Comparison of ENCODE assay signal across 22 cellular contexts in the genomic region with DNA sequence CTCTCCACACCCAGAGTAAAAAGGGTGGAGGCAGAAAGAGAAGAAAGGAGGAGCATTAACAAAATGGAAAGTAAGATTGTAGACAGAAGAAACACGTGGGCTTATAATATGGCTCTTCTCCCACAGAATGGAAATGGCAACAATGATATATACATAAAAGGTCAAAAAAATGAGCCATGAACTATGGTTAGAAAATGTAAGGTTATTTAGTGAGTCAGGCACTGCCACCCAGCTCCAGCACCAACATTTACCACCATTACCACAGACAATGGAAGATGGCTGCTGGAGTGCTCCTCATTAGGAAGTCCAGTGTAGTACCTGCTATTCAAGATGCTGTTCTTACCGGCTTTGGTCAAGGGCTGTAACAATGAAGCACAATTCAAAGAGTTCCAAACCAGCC.
DNase-seq lines count a peak whose midpoint lies in the region; ATAC-seq and TF ChIP-seq lines count a peak whose summit lies in the region.
"Had no signal": no experiment of that assay in that cellular context is flagged by ENCODE, and none has a peak within 500 bp of the region (broad histone marks: within the 10 kb centered on the region; RNA-seq: fewer than 3 reads in every experiment).

No MANE protein-coding gene starts in this region.

- H3K9me3 Mint-ChIP-seq in activated CD4-positive, alpha-beta T cell treated with anti-CD3 and anti-CD28 coated beads for 36 hours (ENCODE audit: low read depth) = peaks cover 20% of the 10 kb centered on the region
- peaks cover 9 to 16% (median 14%) of the 10 kb centered on the region in 5 donors for H3K9me3 Mint-ChIP-seq in CD8-positive, alpha-beta memory T cell
- H3K9me3 Mint-ChIP-seq in activated T-helper 2 cell treated with anti-CD3 and anti-CD28 coated beads, Interferon-gamma antibody, Interleukin-2, Interleukin-4, amounts not matched to agents 10 μg/mL and 5 μg/mL and 100 μg/mL, durations not matched to agents 14 hours and 24 hours and 36 hours = peaks cover 28% of the 10 kb centered on the region
- H3K9me3 Mint-ChIP-seq in natural killer cell treated with Interleukin-12 subunit alpha and Interleukin-12 subunit beta and Interleukin-15 and Interleukin-18, amount 100 ng/mL, for 72 hours = peaks cover 10% of the 10 kb centered on the region
- H3K9me3 Mint-ChIP-seq in chondrocyte (ENCODE audit: low read depth) = peaks cover 20% of the 10 kb centered on the region

- peak; percentile 67 for ATAC-seq in activated CD4-positive, alpha-beta T cell treated with anti-CD3 and anti-CD28 coated beads for 36 hours
- no peak for ATAC-seq in natural killer cell treated with Interleukin-12 subunit alpha and Interleukin-12 subunit beta and Interleukin-15 and Interleukin-18, amount 100 ng/mL, for 72 hours
- ATAC-seq in HG02870 (IDR thresholded peaks at IDR 0.05; ENCODE audit: unreplicated experiment) = no peak
- ATAC-seq: HCT116, HepG2 had no signal

- no peak for TF ChIP-seq CTCF in chondrocyte (IDR thresholded peaks at IDR 0.05)

- H3K36me3 Mint-ChIP-seq in activated CD4-positive, alpha-beta T cell treated with anti-CD3 and anti-CD28 coated beads for 36 hours (ENCODE audit: low read depth) = peaks cover 13% of the 10 kb centered on the region
- peaks cover 6 to 17% (median 7%) of the 10 kb centered on the region in 3 donors for H3K36me3 Mint-ChIP-seq in CD8-positive, alpha-beta memory T cell
- H3K36me3 Mint-ChIP-seq in activated T-helper 2 cell treated with anti-CD3 and anti-CD28 coated beads, Interferon-gamma antibody, Interleukin-2, Interleukin-4, amounts not matched to agents 10 μg/mL and 5 μg/mL and 100 μg/mL, durations not matched to agents 14 hours and 24 hours and 36 hours (ENCODE audit: low read depth) = peaks cover 45% of the 10 kb centered on the region
- H3K36me3 Mint-ChIP-seq in natural killer cell treated with Interleukin-12 subunit alpha and Interleukin-12 subunit beta and Interleukin-15 and Interleukin-18, amount 100 ng/mL, for 72 hours = peaks cover 19% of the 10 kb centered on the region
- H3K36me3 Mint-ChIP-seq in chondrocyte (ENCODE audit: low read depth) = peaks cover 12% of the 10 kb centered on the region

- peaks cover 9% of the 10 kb centered on the region for H3K4me1 ChIP-seq in CD8-positive, alpha-beta memory T cell (ENCODE audit: insufficient read depth, low read length)
- H3K4me1 ChIP-seq: BE2C had no signal

- no peaks in the 10 kb centered on the region for H3K27me3 Mint-ChIP-seq in activated CD4-positive, alpha-beta T cell treated with anti-CD3 and anti-CD28 coated beads for 36 hours
- H3K27me3 Mint-ChIP-seq in CD8-positive, alpha-beta memory T cell = no peaks in the 10 kb centered on the region
- H3K27me3 Mint-ChIP-seq in activated T-helper 2 cell treated with anti-CD3 and anti-CD28 coated beads, Interferon-gamma antibody, Interleukin-2, Interleukin-4, amounts not matched to agents 10 μg/mL and 5 μg/mL and 100 μg/mL, durations not matched to agents 14 hours and 24 hours and 36 hours (ENCODE audit: low read depth) = no peaks in the 10 kb centered on the region
- no peaks in the 10 kb centered on the region for H3K27me3 Mint-ChIP-seq in natural killer cell treated with Interleukin-12 subunit alpha and Interleukin-12 subunit beta and Interleukin-15 and Interleukin-18, amount 100 ng/mL, for 72 hours
- no peaks in the 10 kb centered on the region for H3K27me3 Mint-ChIP-seq in chondrocyte (ENCODE audit: low read depth)
- H3K27me3 Mint-ChIP-seq: CD4-positive, alpha-beta memory T cell had no signal

- intact Hi-C loops in activated CD4-positive, alpha-beta T cell treated with anti-CD3 and anti-CD28 coated beads for 36 hours (cut with DNase I, micrococcal nuclease) = no loop called here
- intact Hi-C loops in activated T-helper 2 cell treated with anti-CD3 and anti-CD28 coated beads, Interferon-gamma antibody, Interleukin-2, Interleukin-4, amounts not matched to agents 10 μg/mL and 5 μg/mL and 100 μg/mL, durations not matched to agents 14 hours and 24 hours and 36 hours (cut with micrococcal nuclease) = loop anchor here (1.0 kb wide), 2 partner anchors 28 to 256 kb away; no protein-coding TSS in a partner anchor

- peak; percentile 27 for DNase-seq in activated CD4-positive, alpha-beta T cell treated with anti-CD3 and anti-CD28 coated beads for 36 hours
- no peak for DNase-seq in activated CD4-positive, alpha-beta T cell treated with anti-CD3 and anti-CD28 coated beads, Interleukin-2, amount 50 U/mL, for 4 hours
- DNase-seq in CD8-positive, alpha-beta memory T cell = no peak
- no peak for DNase-seq in activated T-helper 2 cell treated with anti-CD3 and anti-CD28 coated beads, Interferon-gamma antibody, Interleukin-2, Interleukin-4, amounts not matched to agents 10 μg/mL and 5 μg/mL and 100 μg/mL, durations not matched to agents 14 hours and 24 hours and 36 hours (ENCODE audit: low spot score)
- DNase-seq in natural killer cell treated with Interleukin-12 subunit alpha and Interleukin-12 subunit beta and Interleukin-15 and Interleukin-18, amount 100 ng/mL, for 72 hours (ENCODE audit: low spot score) = no peak
- DNase-seq in NCI-H524 treated with DMSO at 0.1 percent for 48 hours (lab: John Stamatoyannopoulos, UW) = no peak
- no peak for DNase-seq in chondrocyte (ENCODE audit: low spot score)
- DNase-seq: 8988T; BE2C; CD4-positive, alpha-beta memory T cell; DMS79 treated with DMSO at 0.1 percent for 48 hours; GM23248; KG1; NCI-H1436 treated with DMSO at 0.1 percent for 48 hours; NCI-H2029 treated with DMSO at 0.1 percent for 48 hours; NCI-H2171 treated with DMSO at 0.1 percent for 48 hours; NCI-H446 treated with DMSO at 0.1 percent for 48 hours; NCI-H774; RPMI8226 had no signal

- no peak overlapping the region for H3K4me3 Mint-ChIP-seq in activated CD4-positive, alpha-beta T cell treated with anti-CD3 and anti-CD28 coated beads for 36 hours
- peak overlapping the region in 2 of 7 donors; percentile 1 to 28 for H3K4me3 Mint-ChIP-seq in CD8-positive, alpha-beta memory T cell
- no peak overlapping the region for H3K4me3 Mint-ChIP-seq in activated T-helper 2 cell treated with anti-CD3 and anti-CD28 coated beads, Interferon-gamma antibody, Interleukin-2, Interleukin-4, amounts not matched to agents 10 μg/mL and 5 μg/mL and 100 μg/mL, durations not matched to agents 14 hours and 24 hours and 36 hours (ENCODE audit: low read depth)
- H3K4me3 Mint-ChIP-seq in natural killer cell treated with Interleukin-12 subunit alpha and Interleukin-12 subunit beta and Interleukin-15 and Interleukin-18, amount 100 ng/mL, for 72 hours = peak overlapping the region; percentile 42
- no peak overlapping the region for H3K4me3 Mint-ChIP-seq in chondrocyte (ENCODE audit: unreplicated experiment)

- no peak overlapping the region for H3K27ac Mint-ChIP-seq in activated CD4-positive, alpha-beta T cell treated with anti-CD3 and anti-CD28 coated beads for 36 hours
- peak overlapping the region in 5 of 8 donors; percentile 22 to 78 (median 34) for H3K27ac Mint-ChIP-seq in CD8-positive, alpha-beta memory T cell
- H3K27ac Mint-ChIP-seq in activated T-helper 2 cell treated with anti-CD3 and anti-CD28 coated beads, Interferon-gamma antibody, Interleukin-2, Interleukin-4, amounts not matched to agents 10 μg/mL and 5 μg/mL and 100 μg/mL, durations not matched to agents 14 hours and 24 hours and 36 hours = peak overlapping the region; percentile 81
- H3K27ac Mint-ChIP-seq in natural killer cell treated with Interleukin-12 subunit alpha and Interleukin-12 subunit beta and Interleukin-15 and Interleukin-18, amount 100 ng/mL, for 72 hours = no peak overlapping the region
- H3K27ac Mint-ChIP-seq in chondrocyte (ENCODE audit: unreplicated experiment) = no peak overlapping the region

- H3K4me3 ChIP-seq in CD8-positive, alpha-beta memory T cell (ENCODE audit: low read length) = no peak overlapping the region
- H3K4me3 ChIP-seq: GM23248 had no signal

- no peaks in the 10 kb centered on the region for H3K9me3 ChIP-seq in CD8-positive, alpha-beta memory T cell (ENCODE audit: low read length)
- H3K9me3 ChIP-seq: BE2C had no signal

- POLR2A ChIA-PET in activated CD4-positive, alpha-beta T cell treated with anti-CD3 and anti-CD28 coated beads for 36 hours (lab: Charles Lee) = no interaction called here
- POLR2A ChIA-PET in CD8-positive, alpha-beta memory T cell (lab: Charles Lee) = no interaction called here

- CTCF ChIA-PET in activated CD4-positive, alpha-beta T cell treated with anti-CD3 and anti-CD28 coated beads for 36 hours (lab: Charles Lee) = no interaction called here
- CTCF ChIA-PET in CD8-positive, alpha-beta memory T cell (lab: Charles Lee) = no interaction called here

- peaks cover 34% of the 10 kb centered on the region for H3K4me1 Mint-ChIP-seq in activated CD4-positive, alpha-beta T cell treated with anti-CD3 and anti-CD28 coated beads for 36 hours
- H3K4me1 Mint-ChIP-seq in CD8-positive, alpha-beta memory T cell = peaks cover 42 to 61% (median 47%) of the 10 kb centered on the region in 3 donors
- peaks cover 48% of the 10 kb centered on the region for H3K4me1 Mint-ChIP-seq in activated T-helper 2 cell treated with anti-CD3 and anti-CD28 coated beads, Interferon-gamma antibody, Interleukin-2, Interleukin-4, amounts not matched to agents 10 μg/mL and 5 μg/mL and 100 μg/mL, durations not matched to agents 14 hours and 24 hours and 36 hours (ENCODE audit: low read depth)
- peaks cover 27 to 37% of the 10 kb centered on the region in 2 donors for H3K4me1 Mint-ChIP-seq in natural killer cell treated with Interleukin-12 subunit alpha and Interleukin-12 subunit beta and Interleukin-15 and Interleukin-18, amount 100 ng/mL, for 72 hours (ENCODE audit: low read depth in 2 of 2)
- H3K4me1 Mint-ChIP-seq in chondrocyte (ENCODE audit: low read depth) = no peaks in the 10 kb centered on the region

- no peaks in the 10 kb centered on the region for H3K27me3 ChIP-seq in CD8-positive, alpha-beta memory T cell (ENCODE audit: insufficient read depth, low read length, poor library complexity, severe bottlenecking)
- H3K27me3 ChIP-seq: BE2C had no signal

- no peak overlapping the region for H3K27ac ChIP-seq in CD8-positive, alpha-beta memory T cell (ENCODE audit: low read depth, low read length)
- H3K27ac ChIP-seq: GM23248 had no signal

- H3K36me3 ChIP-seq in CD8-positive, alpha-beta memory T cell (ENCODE audit: insufficient read depth, low read length) = no peaks in the 10 kb centered on the region
- H3K36me3 ChIP-seq: BE2C had no signal

Comparison
In these comparisons a context has a peak if more than half of its experiments do, and no peak if none do; other contexts are left out.
1. H3K27ac Mint-ChIP-seq: peak in CD8-positive, alpha-beta memory T cell (5 of 8) and activated T-helper 2 cell treated with anti-CD3 and anti-CD28 coated beads, Interferon-gamma antibody, Interleukin-2, Interleukin-4, amounts not matched to agents 10 μg/mL and 5 μg/mL and 100 μg/mL, durations not matched to agents 14 hours and 24 hours and 36 hours (single experiment); none in activated CD4-positive, alpha-beta T cell treated with anti-CD3 and anti-CD28 coated beads for 36 hours (single experiment), natural killer cell treated with Interleukin-12 subunit alpha and Interleukin-12 subunit beta and Interleukin-15 and Interleukin-18, amount 100 ng/mL, for 72 hours (0 of 2) and chondrocyte (single experiment).